21 cellular contexts compared by ENCODE assay signal in genomic region chr12:121364657-121365265, GRCh38. TPM values are rescaled to one million over a fixed set of nuclear protein-coding genes. Genes with fewer than 3 reads are reported as not detected.
DNase-seq lines count a peak whose midpoint lies in the region.
"Had no signal": no experiment of that assay in that cellular context is flagged by ENCODE, and none has a peak within 500 bp of the region (broad histone marks: within the 10 kb centered on the region; RNA-seq: fewer than 3 reads in every experiment).

No MANE protein-coding gene starts in this region.

- H3K36me3 ChIP-seq in adipocyte (ENCODE audit: control insufficient read depth, insufficient read depth, low read length, severe bottlenecking) = no peaks in the 10 kb centered on the region
- H3K36me3 ChIP-seq: heart right ventricle, ovary, upper lobe of right lung had no signal

- DNase-seq in AG20443 (ENCODE audit: low spot score) = peak; percentile 37
- peak; percentile 13 for DNase-seq in LHCN-M2 (ENCODE audit: low read depth)
- DNase-seq in adipocyte (ENCODE audit: low read depth) = peak; percentile 49
- peak; percentile 98 for DNase-seq in foreskin melanocyte
- no peak for DNase-seq in COLO668 (lab: John Stamatoyannopoulos, UW; ENCODE audit: unreplicated experiment)
- DNase-seq in islet precursor cell = no peak
- no peak for DNase-seq in effector CD8-positive, alpha-beta T cell (lab: John Stamatoyannopoulos, UW)
- DNase-seq in activated effector memory CD4-positive, alpha-beta T cell treated with Interleukin-2 at 50 U/mL for 16 hours = no peak
- DNase-seq: activated CD4-positive, alpha-beta T cell treated with anti-CD3 and anti-CD28 coated beads for 4 hours; activated naive CD8-positive, alpha-beta T cell treated with anti-CD3 and anti-CD28 coated beads, Interleukin-2, amount 10 ng/mL, durations not matched to agents 7 days and 5 days; activated T-cell treated with anti-CD3 and anti-CD28 coated beads, Interleukin-2, amount 50 U/mL, for 24 hours; C1 segment of cervical spinal cord; cerebellar nuclear complex; DMS79; H9; heart right ventricle; kidney; NCI-H2029 treated with DMSO at 0.1 percent for 48 hours; NCI-H524 treated with DMSO at 0.1 percent for 48 hours; ovary; upper lobe of right lung had no signal

- no peaks in the 10 kb centered on the region for H3K27me3 ChIP-seq in adipocyte (replicated peaks; ENCODE audit: control insufficient read depth, insufficient read depth, low read length)
- H3K27me3 ChIP-seq: ovary, upper lobe of right lung had no signal

- no peak overlapping the region for H3K9ac ChIP-seq in adipocyte (ENCODE audit: low read length)

- H3K9me3 ChIP-seq in adipocyte (ENCODE audit: control insufficient read depth, low read length) = no peaks in the 10 kb centered on the region
- H3K9me3 ChIP-seq: heart right ventricle, ovary, upper lobe of right lung had no signal

- no peak overlapping the region for H3K4me3 ChIP-seq in adipocyte (ENCODE audit: low read length)
- H3K4me3 ChIP-seq: heart right ventricle, ovary, upper lobe of right lung had no signal

- H3K4me1 ChIP-seq in adipocyte (ENCODE audit: control insufficient read depth, insufficient read depth, low read length) = peaks cover 16% of the 10 kb centered on the region
- H3K4me1 ChIP-seq: heart right ventricle, upper lobe of right lung had no signal

RNA-seq across cellular contexts. Expression of gene ANAPC5, which starts 12.6 kb away (rescaled TPM):
- total RNA-seq in LHCN-M2 (2014; rRNA removed) = 131 and 137 TPM in 2 replicates
- 64.3 TPM for polyA plus RNA-seq in LHCN-M2 (2012)

RNA-seq across cellular contexts. Expression of gene RNF34, which starts 35.2 kb away (rescaled TPM):
- 49.5 and 59.9 TPM in 2 replicates for total RNA-seq in LHCN-M2 (2014; rRNA removed)
- polyA plus RNA-seq in LHCN-M2 (2012) = 30.0 TPM

Comparison
In these comparisons a context has a peak if more than half of its experiments do, and no peak if none do; other contexts are left out.
1. DNase-seq: peak in AG20443 (single experiment), LHCN-M2 (single experiment), adipocyte (single experiment) and foreskin melanocyte (single experiment); none in COLO668 (single experiment), islet precursor cell (single experiment), effector CD8-positive, alpha-beta T cell (single experiment) and activated effector memory CD4-positive, alpha-beta T cell treated with Interleukin-2 at 50 U/mL for 16 hours (single experiment).